Comparison of ENCODE assay signal across 15 cellular contexts in genomic region chr6:40950986-40951730, GRCh38.
A peak's percentile ranks its signal among the peaks of the same experiment; 100 is the strongest.
DNase-seq lines count a peak whose midpoint lies in the region; ATAC-seq and TF ChIP-seq lines count a peak whose summit lies in the region.
"Had no signal": no experiment of that assay in that cellular context is flagged by ENCODE, and none has a peak within 500 bp of the region (broad histone marks: within the 10 kb centered on the region; RNA-seq: fewer than 3 reads in every experiment).

No MANE protein-coding gene starts in this region.

- BruUV-seq in PC-3 (replicated peaks; lab: Mats Ljungman, UMichigan): no TSS peak

- no peaks in the 10 kb centered on the region for H3K9me3 ChIP-seq in PC-3 (ENCODE audit: low read length)

- peak overlapping the region; percentile 38 for H3K27ac ChIP-seq in PC-3 (ENCODE audit: low read length)
- H3K27ac ChIP-seq: coronary artery had no signal

- H3K27me3 Mint-ChIP-seq in mesothelial cell of epicardium (ENCODE audit: low read depth): peaks cover 9% of the 10 kb centered on the region
- H3K27me3 Mint-ChIP-seq in activated T-cell treated with anti-CD3 and anti-CD28 coated beads, Interleukin-2, amount 50 U/mL, for 72 hours (ENCODE audit: low read depth): peaks cover 21% of the 10 kb centered on the region
- peaks cover 17% of the 10 kb centered on the region for H3K27me3 Mint-ChIP-seq in activated CD8-positive, alpha-beta T cell treated with anti-CD3 and anti-CD28 coated beads for 36 hours

- H3K27ac Mint-ChIP-seq in mesothelial cell of epicardium: peak overlapping the region; percentile 7
- H3K27ac Mint-ChIP-seq in activated T-cell treated with anti-CD3 and anti-CD28 coated beads, Interleukin-2, amount 50 U/mL, for 72 hours: no peak overlapping the region
- H3K27ac Mint-ChIP-seq in activated CD8-positive, alpha-beta T cell treated with anti-CD3 and anti-CD28 coated beads for 36 hours: no peak overlapping the region
- H3K27ac Mint-ChIP-seq: activated B cell treated with CpG ODN at 0.5 μM for 24 hours; activated naive CD4-positive, alpha-beta T cell treated with anti-CD3 and anti-CD28 coated beads, Interleukin-2, amount 50 U/mL, for 72 hours had no signal

- H3K9ac ChIP-seq in PC-3 (ENCODE audit: low read length): no peak overlapping the region

- peaks cover 40% of the 10 kb centered on the region for H3K4me1 ChIP-seq in PC-3 (ENCODE audit: insufficient read depth, low read length)

- POLR2A ChIA-PET in PC-3 (lab: Charles Lee; ENCODE audit: unreplicated experiment): no interaction called here
- POLR2A ChIA-PET in activated CD8-positive, alpha-beta T cell treated with anti-CD3 and anti-CD28 coated beads for 36 hours (lab: Charles Lee): interaction anchor here (0.6 kb wide), 1 partner anchor 359 kb away, joined by 3 read pairs; no protein-coding TSS in a partner anchor

- no peaks in the 10 kb centered on the region for H3K36me3 ChIP-seq in PC-3 (ENCODE audit: low read depth, low read length)

- CTCF ChIA-PET in PC-3 (lab: Charles Lee): no interaction called here
- CTCF ChIA-PET in activated CD8-positive, alpha-beta T cell treated with anti-CD3 and anti-CD28 coated beads for 36 hours (lab: Charles Lee): no interaction called here

- H3K27me3 ChIP-seq in PC-3 (ENCODE audit: low read length): no peaks in the 10 kb centered on the region

- no peaks in the 10 kb centered on the region for H3K9me2 ChIP-seq in PC-3 (replicated peaks; ENCODE audit: low read length)

- peak; percentile 65 for ATAC-seq in PC-3
- ATAC-seq in activated T-cell treated with anti-CD3 and anti-CD28 coated beads, Interleukin-2, amount 50 U/mL, for 72 hours (replicated peaks in 1 of 2): no peak
- no peak for ATAC-seq in activated CD8-positive, alpha-beta T cell treated with anti-CD3 and anti-CD28 coated beads for 36 hours
- ATAC-seq: activated naive CD4-positive, alpha-beta T cell treated with anti-CD3 and anti-CD28 coated beads, Interleukin-2, amount 50 U/mL, for 72 hours; K562 had no signal

- H3K4me3 ChIP-seq in PC-3 (ENCODE audit: low read length): peak overlapping the region; percentile 28; the same call in 1 of the 2 replicates
- H3K4me3 ChIP-seq in choroid plexus epithelial cell (ENCODE audit: low read depth, low read length): no peak overlapping the region
- H3K4me3 ChIP-seq: coronary artery, K562 had no signal

- no peaks in the 10 kb centered on the region for H3F3A ChIP-seq in PC-3 (ENCODE audit: low read length, unreplicated experiment)

- H3K79me2 ChIP-seq in PC-3 (ENCODE audit: low read length): no peaks in the 10 kb centered on the region

- intact Hi-C loops in PC-3 (cut with micrococcal nuclease): loop anchor here (2.0 kb wide), 1 partner anchor 44 kb away; no protein-coding TSS in a partner anchor
- intact Hi-C loops in activated CD8-positive, alpha-beta T cell treated with anti-CD3 and anti-CD28 coated beads for 36 hours (cut with micrococcal nuclease): no loop called here

- peaks cover 18% of the 10 kb centered on the region for H3K4me1 Mint-ChIP-seq in mesothelial cell of epicardium
- H3K4me1 Mint-ChIP-seq in activated T-cell treated with anti-CD3 and anti-CD28 coated beads, Interleukin-2, amount 50 U/mL, for 72 hours (ENCODE audit: low read depth): no peaks in the 10 kb centered on the region
- no peaks in the 10 kb centered on the region for H3K4me1 Mint-ChIP-seq in activated CD8-positive, alpha-beta T cell treated with anti-CD3 and anti-CD28 coated beads for 36 hours (ENCODE audit: low read depth)
- H3K4me1 Mint-ChIP-seq: activated B cell treated with CpG ODN at 0.5 μM for 24 hours; CD4-positive, alpha-beta memory T cell had no signal

- TF ChIP-seq CTCF in PC-3 (conservative IDR thresholded peaks at IDR 0.05; ENCODE audit: low read depth, low read length) (no peak), choroid plexus epithelial cell (conservative IDR thresholded peaks at IDR 0.05; ENCODE audit: low read depth, low read length) (no peak), mesothelial cell of epicardium (IDR thresholded peaks at IDR 0.05; ENCODE audit: unreplicated experiment) (no peak)
- no peak for TF ChIP-seq CTCF in activated CD8-positive, alpha-beta T cell treated with anti-CD3 and anti-CD28 coated beads for 36 hours (IDR thresholded peaks at IDR 0.05)

- DNase-seq in EL: peak; percentile 79
- peak; percentile 71 for DNase-seq in PC-3
- DNase-seq in choroid plexus epithelial cell (ENCODE audit: low read depth): peak; percentile 57
- no peak for DNase-seq in mesothelial cell of epicardium (ENCODE audit: low spot score in 2 of 2, unreplicated experiment in 2 of 2)
- DNase-seq in activated T-cell treated with anti-CD3 and anti-CD28 coated beads, Interleukin-2, amount 50 U/mL, for 72 hours: no peak
- DNase-seq in activated naive CD4-positive, alpha-beta T cell (lab: John Stamatoyannopoulos, UW): no peak
- DNase-seq in activated CD8-positive, alpha-beta T cell treated with anti-CD3 and anti-CD28 coated beads for 36 hours: no peak
- DNase-seq in stimulated activated CD4-positive, alpha-beta T cell treated with anti-CD3 and anti-CD28 coated beads, Interleukin-15, amount 100 ng/mL, for 24 hours: no peak
- DNase-seq: activated B cell treated with CpG ODN at 0.5 μM for 24 hours; CD4-positive, alpha-beta memory T cell; NCI-H1930; stimulated activated naive CD4-positive, alpha-beta T cell treated with Interleukin-2 at 50 U/mL for 16 hours had no signal

- H3K4me3 Mint-ChIP-seq in mesothelial cell of epicardium: no peak overlapping the region
- H3K4me3 Mint-ChIP-seq in activated T-cell treated with anti-CD3 and anti-CD28 coated beads, Interleukin-2, amount 50 U/mL, for 72 hours: no peak overlapping the region
- no peak overlapping the region for H3K4me3 Mint-ChIP-seq in activated CD8-positive, alpha-beta T cell treated with anti-CD3 and anti-CD28 coated beads for 36 hours
- H3K4me3 Mint-ChIP-seq: activated B cell treated with CpG ODN at 0.5 μM for 24 hours; CD4-positive, alpha-beta memory T cell had no signal

- H2AFZ ChIP-seq in PC-3 (ENCODE audit: low read length): peak overlapping the region; percentile 56; the same call in 1 of the 2 replicates

- no peaks in the 10 kb centered on the region for H3K36me3 Mint-ChIP-seq in mesothelial cell of epicardium
- H3K36me3 Mint-ChIP-seq in activated T-cell treated with anti-CD3 and anti-CD28 coated beads, Interleukin-2, amount 50 U/mL, for 72 hours (ENCODE audit: insufficient read depth in 2 of 2): no peaks in the 10 kb centered on the region
- no peaks in the 10 kb centered on the region for H3K36me3 Mint-ChIP-seq in activated CD8-positive, alpha-beta T cell treated with anti-CD3 and anti-CD28 coated beads for 36 hours (ENCODE audit: low read depth)
- H3K36me3 Mint-ChIP-seq: activated naive CD4-positive, alpha-beta T cell treated with anti-CD3 and anti-CD28 coated beads, Interleukin-2, amount 50 U/mL, for 72 hours; CD4-positive, alpha-beta memory T cell had no signal

- no peaks in the 10 kb centered on the region for H4K20me1 ChIP-seq in PC-3 (ENCODE audit: low read length)

- no peaks in the 10 kb centered on the region for H3K9me3 Mint-ChIP-seq in mesothelial cell of epicardium
- H3K9me3 Mint-ChIP-seq in activated T-cell treated with anti-CD3 and anti-CD28 coated beads, Interleukin-2, amount 50 U/mL, for 72 hours: no peaks in the 10 kb centered on the region
- H3K9me3 Mint-ChIP-seq in activated CD8-positive, alpha-beta T cell treated with anti-CD3 and anti-CD28 coated beads for 36 hours: no peaks in the 10 kb centered on the region
- H3K9me3 Mint-ChIP-seq: activated B cell treated with CpG ODN at 0.5 μM for 24 hours; activated naive CD4-positive, alpha-beta T cell treated with anti-CD3 and anti-CD28 coated beads, Interleukin-2, amount 50 U/mL, for 72 hours; CD4-positive, alpha-beta memory T cell had no signal

- peak overlapping the region; percentile 67 for H3K4me2 ChIP-seq in PC-3 (ENCODE audit: low read length)

Comparison
In these comparisons a context has a peak if more than half of its experiments do, and no peak if none do; other contexts are left out.
1. DNase-seq: peak in EL (single experiment), PC-3 (single experiment) and choroid plexus epithelial cell (single experiment); none in mesothelial cell of epicardium (0 of 2), activated T-cell treated with anti-CD3 and anti-CD28 coated beads, Interleukin-2, amount 50 U/mL, for 72 hours (0 of 2), activated naive CD4-positive, alpha-beta T cell (0 of 4), activated CD8-positive, alpha-beta T cell treated with anti-CD3 and anti-CD28 coated beads for 36 hours (single experiment) and stimulated activated CD4-positive, alpha-beta T cell treated with anti-CD3 and anti-CD28 coated beads, Interleukin-15, amount 100 ng/mL, for 24 hours (single experiment).